1 cellular context compared by ENCODE assay signal in genomic region chr17:42554250-42555121, GRCh38.
TF ChIP-seq lines count a peak whose summit lies in the region.

No MANE protein-coding gene starts in this region.

TF ChIP-seq in HepG2, 621 proteins besides CTCF, POLR2A, EP300 and RAD21 (continued from another document and continues in another):
- TF ChIP-seq AHDC1 (CRISPR knock-in tag; IDR thresholded peaks at IDR 0.05; ENCODE audit: borderline replicate concordance) = peak; percentile 52; the same call in 1 of the 2 replicates
- TF ChIP-seq NRL (CRISPR knock-in tag; IDR thresholded peaks at IDR 0.05; ENCODE audit: borderline replicate concordance) = peak; percentile 60; the same call in 1 of the 2 replicates
- peak; percentile 97 for TF ChIP-seq TAF1 (CRISPR knock-in tag; IDR thresholded peaks at IDR 0.05)
- no peak for TF ChIP-seq ZNF326 (CRISPR knock-in tag; IDR thresholded peaks at IDR 0.05; ENCODE audit: borderline replicate concordance)
- TF ChIP-seq HINFP (CRISPR knock-in tag; IDR thresholded peaks at IDR 0.05; ENCODE audit: low read depth) = no peak; the same call in 1 of the 2 replicates
- peak; percentile 66 for TF ChIP-seq ZNF607 (CRISPR knock-in tag; IDR thresholded peaks at IDR 0.05; ENCODE audit: borderline replicate concordance)
- TF ChIP-seq KLF12 (CRISPR knock-in tag; IDR thresholded peaks at IDR 0.05; ENCODE audit: borderline replicate concordance) = peak; percentile 54; the same call in 1 of the 2 replicates
- TF ChIP-seq HOXD1 (CRISPR knock-in tag; IDR thresholded peaks at IDR 0.05) = peak; percentile 88
- peak; percentile 86 for TF ChIP-seq ZNF501 (CRISPR knock-in tag; IDR thresholded peaks at IDR 0.05)
- peak; percentile 76; the same call in 1 of the 2 replicates for TF ChIP-seq ZNF335 (CRISPR knock-in tag; IDR thresholded peaks at IDR 0.05)
- TF ChIP-seq SKI (IDR thresholded peaks at IDR 0.05; ENCODE audit: partially characterized antibody) = peak; percentile 21
- TF ChIP-seq ARID3A (IDR thresholded peaks at IDR 0.05; ENCODE audit: low read depth, low read length) = no peak
- TF ChIP-seq TCF7 (IDR thresholded peaks at IDR 0.05; ENCODE audit: low read depth) = no peak
- peak; percentile 44; the same call in 1 of the 2 replicates for TF ChIP-seq MIER2 (CRISPR knock-in tag; IDR thresholded peaks at IDR 0.05)
- TF ChIP-seq HDAC6 (IDR thresholded peaks at IDR 0.05; ENCODE audit: low read depth, low read length) = no peak
- peak; percentile 92; the same call in 1 of the 2 replicates for TF ChIP-seq ZFP82 (CRISPR knock-in tag; IDR thresholded peaks at IDR 0.05; ENCODE audit: borderline replicate concordance)
- TF ChIP-seq MTERF4 (CRISPR knock-in tag; IDR thresholded peaks at IDR 0.05) = peak; percentile 94
- no peak for TF ChIP-seq SSRP1 (CRISPR knock-in tag; IDR thresholded peaks at IDR 0.05)
- TF ChIP-seq ZNF879 (CRISPR knock-in tag; IDR thresholded peaks at IDR 0.05) = peak; percentile 89; the same call in 1 of the 2 replicates
- no peak for TF ChIP-seq ZNF543 (CRISPR knock-in tag; IDR thresholded peaks at IDR 0.05)
- no peak for TF ChIP-seq PCBP2 (optimal IDR thresholded peaks at IDR 0.05; ENCODE audit: low read depth, low read length, poor library complexity, severe bottlenecking)
- no peak; the same call in 1 of the 2 replicates for TF ChIP-seq DDIT3 (CRISPR knock-in tag; IDR thresholded peaks at IDR 0.05)
- TF ChIP-seq GABPA (IDR thresholded peaks at IDR 0.05; ENCODE audit: low read depth, low read length) = peak; percentile 83
- peak; percentile 90 for TF ChIP-seq GABPA (CRISPR knock-in tag; IDR thresholded peaks at IDR 0.05; ENCODE audit: low read depth)
- no peak for TF ChIP-seq ZNF260 (CRISPR knock-in tag; IDR thresholded peaks at IDR 0.05; ENCODE audit: borderline replicate concordance, low read depth)
- TF ChIP-seq HNF4G (IDR thresholded peaks at IDR 0.05; ENCODE audit: borderline replicate concordance, low read depth, low read length) = peak; percentile 38; the same call in 1 of the 2 replicates
- no peak; the same call in 1 of the 2 replicates for TF ChIP-seq HNF4G (CRISPR knock-in tag; IDR thresholded peaks at IDR 0.05; ENCODE audit: borderline replicate concordance, low read depth)
- TF ChIP-seq HNF1B (CRISPR knock-in tag; IDR thresholded peaks at IDR 0.05) = peak; percentile 90
- TF ChIP-seq ZNF329 (CRISPR knock-in tag; IDR thresholded peaks at IDR 0.05; ENCODE audit: low read depth) = 0 out of 2 replicates have a peak, but pooled peaks have one; percentile 57
- TF ChIP-seq ZNF768 (CRISPR knock-in tag; IDR thresholded peaks at IDR 0.05) = peak; percentile 8
- TF ChIP-seq HHEX (CRISPR knock-in tag; IDR thresholded peaks at IDR 0.05) = no peak
- TF ChIP-seq MAF1 (CRISPR knock-in tag; IDR thresholded peaks at IDR 0.05; ENCODE audit: borderline replicate concordance) = peak; percentile 60; the same call in 1 of the 2 replicates
- TF ChIP-seq ZNF615 (CRISPR knock-in tag; IDR thresholded peaks at IDR 0.05; ENCODE audit: borderline replicate concordance) = no peak
- peak; percentile 73 for TF ChIP-seq BCL6 (CRISPR knock-in tag; IDR thresholded peaks at IDR 0.05)
- TF ChIP-seq PHB2 (IDR thresholded peaks at IDR 0.05; ENCODE audit: partially characterized antibody) = no peak
- TF ChIP-seq NFYB (CRISPR knock-in tag; IDR thresholded peaks at IDR 0.05) = no peak; the same call in none of the 2 replicates
- no peak for TF ChIP-seq KAT2B (IDR thresholded peaks at IDR 0.05; ENCODE audit: borderline replicate concordance, low read depth, low read length)
- no peak; the same call in 1 of the 2 replicates for TF ChIP-seq SMAD9 (CRISPR knock-in tag; IDR thresholded peaks at IDR 0.05)
- TF ChIP-seq THRA (CRISPR knock-in tag; IDR thresholded peaks at IDR 0.05; ENCODE audit: borderline replicate concordance) = peak; percentile 88
- no peak for TF ChIP-seq GTF2F1 (IDR thresholded peaks at IDR 0.05; ENCODE audit: low read length)
- peak; percentile 54; the same call in 1 of the 2 replicates for TF ChIP-seq HNF4A (CRISPR knock-in tag; IDR thresholded peaks at IDR 0.05)
- peak; percentile 92 for TF ChIP-seq HBP1 (CRISPR knock-in tag; IDR thresholded peaks at IDR 0.05; ENCODE audit: low read depth)
- TF ChIP-seq IRF9 (CRISPR knock-in tag; IDR thresholded peaks at IDR 0.05; ENCODE audit: borderline replicate concordance) = peak; percentile 97
